In genomic region chr20:58895099-58895795, GRCh38 we compare ENCODE assay signal across 8 cellular contexts. TPM values are rescaled to one million over a fixed set of nuclear protein-coding genes. Genes with fewer than 3 reads are reported as not detected.
A peak's percentile ranks its signal among the peaks of the same experiment; 100 is the strongest.
DNase-seq lines count a peak whose midpoint lies in the region; ATAC-seq and TF ChIP-seq lines count a peak whose summit lies in the region.

No MANE protein-coding gene starts in this region.

- in situ Hi-C loops in mammary epithelial cell (cut with MboI; ENCODE audit: low sequenced_read_pairs in 2 of 2) = no loop called here

- H3K27me3 Mint-ChIP-seq in natural killer cell (ENCODE audit: low read depth in 2 of 2) = no peaks in the 10 kb centered on the region

- H3K4me1 ChIP-seq in BLaER1 (peaks cover 74% of the 10 kb centered on the region), Loucy (ENCODE audit: insufficient read depth, low read length, poor library complexity, severe bottlenecking) (peaks cover 52% of the 10 kb centered on the region), mammary epithelial cell (ENCODE audit: insufficient read depth, low read length) (peaks cover 28% of the 10 kb centered on the region), prostate gland (replicated peaks) (peaks cover 15% of the 10 kb centered on the region)

- no peak for TF ChIP-seq POLR2A in prostate gland (IDR thresholded peaks at IDR 0.05)

- H3K4me2 ChIP-seq in BLaER1 (peak overlapping the region; percentile 85), Loucy (ENCODE audit: low read depth, low read length, poor library complexity, severe bottlenecking) (peak overlapping the region; percentile 97), mammary epithelial cell (ENCODE audit: insufficient read depth, low read depth, low read length) (peak overlapping the region; percentile 83)

- intact Hi-C loops in mammary epithelial cell (cut with micrococcal nuclease) = no loop called here
- intact Hi-C loops in natural killer cell (cut with micrococcal nuclease) = loop anchor here (10.0 kb wide), 1 partner anchor 270 kb away; the partner anchor contains the start of gene ZNF831
- intact Hi-C loops in sciatic nerve (cut with DNase I) = no loop called here
- intact Hi-C loops in prostate gland (cut with DNase I) = no loop called here

- no peaks in the 10 kb centered on the region; the same call in 1 of the 2 replicates for H3F3A ChIP-seq in Loucy (ENCODE audit: low read depth)

- H3K9me3 ChIP-seq in BLaER1 (no peaks in the 10 kb centered on the region), Loucy (ENCODE audit: insufficient read depth, low read depth, low read length) (no peaks in the 10 kb centered on the region), mammary epithelial cell (replicated peaks; ENCODE audit: insufficient read depth, low read length) (no peaks in the 10 kb centered on the region), prostate gland (no peaks in the 10 kb centered on the region)

- H3K4me3 Mint-ChIP-seq in natural killer cell = peak overlapping the region; percentile 96

- peaks cover 84% of the 10 kb centered on the region for H3K79me2 ChIP-seq in Loucy (ENCODE audit: insufficient read depth, low read length)
- peaks cover 85% of the 10 kb centered on the region for H3K79me2 ChIP-seq in mammary epithelial cell (ENCODE audit: insufficient read depth, low read length)

- H3K9me2 ChIP-seq in Loucy (replicated peaks; ENCODE audit: low read depth, low read length) = no peaks in the 10 kb centered on the region

- H3K4me3 ChIP-seq in BLaER1 (peak overlapping the region; percentile 74), Loucy (ENCODE audit: low read length, poor library complexity, severe bottlenecking) (peak overlapping the region; percentile 98), mammary epithelial cell (replicated peaks in 1 of 3; ENCODE audit: insufficient read depth in 1 of 3, low read depth in 2 of 3, low read length in 3 of 3) (peak overlapping the region in 2 of 3 experiments; percentile 4 to 22), prostate gland (no peak overlapping the region)

- H3K4me1 Mint-ChIP-seq in natural killer cell = peaks cover 57 to 70% of the 10 kb centered on the region in 2 donors

- dilution Hi-C loops in mammary epithelial cell (cut with HindIII; ENCODE audit: low sequenced_read_pairs) = no loop called here

- H4K20me1 ChIP-seq in BLaER1 = peaks cover 77% of the 10 kb centered on the region
- peaks cover 78% of the 10 kb centered on the region for H4K20me1 ChIP-seq in Loucy (ENCODE audit: insufficient read depth, low read length, poor library complexity, severe bottlenecking)
- peaks cover 5% of the 10 kb centered on the region for H4K20me1 ChIP-seq in mammary epithelial cell (ENCODE audit: insufficient read depth, low read length)

- WGBS in mammary epithelial cell (ENCODE audit: low coverage, missing lambda C conversion rate) = 67% methylated on average over 6 of the region's 6 CpGs
- 37% methylated on average over 6 of the region's 6 CpGs for WGBS in prostate gland

- no peak for TF ChIP-seq CTCF in Loucy (conservative IDR thresholded peaks at IDR 0.05; ENCODE audit: low read length)
- TF ChIP-seq CTCF in mammary epithelial cell (conservative IDR thresholded peaks at IDR 0.05 in 1 of 2, IDR thresholded peaks at IDR 0.05 in 1 of 2; ENCODE audit: extremely low read depth in 1 of 2, insufficient read depth in 1 of 2, low read depth in 1 of 2, low read length in 2 of 2) = no peak
- no peak for TF ChIP-seq CTCF in natural killer cell (IDR thresholded peaks at IDR 0.05)
- TF ChIP-seq CTCF in prostate gland (IDR thresholded peaks at IDR 0.05) = no peak

- peak overlapping the region; percentile 90 to 97 for H3K27ac Mint-ChIP-seq in natural killer cell

- ATAC-seq in natural killer cell (no peak), sciatic nerve (no peak)

- H2AFZ ChIP-seq in Loucy (ENCODE audit: low read length) = no peak overlapping the region
- no peak overlapping the region for H2AFZ ChIP-seq in mammary epithelial cell (ENCODE audit: low read depth, low read length)

- peak overlapping the region; percentile 90 for H3K27ac ChIP-seq in BLaER1
- H3K27ac ChIP-seq in mammary epithelial cell (ENCODE audit: insufficient read depth, low read depth, low read length) = peak overlapping the region; percentile 10
- no peak overlapping the region for H3K27ac ChIP-seq in prostate gland

- DNase-seq in mammary epithelial cell (no peak), natural killer cell (no peak), cerebellum (ENCODE audit: low spot score) (no peak), sciatic nerve (ENCODE audit: low spot score) (no peak), prostate gland (ENCODE audit: low spot score) (no peak)
- no peak for DNase-seq in activated CD4-positive, alpha-beta T cell treated with anti-CD3 and anti-CD28 coated beads for 48 hours

- BruUV-seq in mammary epithelial cell (replicated peaks; lab: Mats Ljungman, UMichigan) = no TSS peak

- peaks cover 48% of the 10 kb centered on the region for H3K36me3 ChIP-seq in BLaER1
- peaks cover 46% of the 10 kb centered on the region for H3K36me3 ChIP-seq in Loucy (ENCODE audit: insufficient read depth, low read length)
- no peaks in the 10 kb centered on the region for H3K36me3 ChIP-seq in mammary epithelial cell (ENCODE audit: insufficient read depth, low read length)
- no peaks in the 10 kb centered on the region for H3K36me3 ChIP-seq in prostate gland

- no peaks in the 10 kb centered on the region for H3K36me3 Mint-ChIP-seq in natural killer cell

- H3K9ac ChIP-seq in BLaER1 (peak overlapping the region; percentile 85), Loucy (ENCODE audit: low read depth, low read length, poor library complexity, severe bottlenecking) (peak overlapping the region; percentile 95), mammary epithelial cell (ENCODE audit: insufficient read depth, low read length) (peak overlapping the region; percentile 14)

- CTCF ChIA-PET in mammary epithelial cell (lab: Charles Lee; ENCODE audit: low non-redundant PET) = no interaction called here

- H3K9me3 Mint-ChIP-seq in natural killer cell = no peaks in the 10 kb centered on the region

- no peaks in the 10 kb centered on the region for H3K27me3 ChIP-seq in BLaER1
- H3K27me3 ChIP-seq in Loucy (ENCODE audit: insufficient read depth, low read length, poor library complexity, severe bottlenecking) = no peaks in the 10 kb centered on the region
- no peaks in the 10 kb centered on the region for H3K27me3 ChIP-seq in mammary epithelial cell (ENCODE audit: insufficient read depth, low read length)
- H3K27me3 ChIP-seq in prostate gland (replicated peaks; ENCODE audit: insufficient read depth) = no peaks in the 10 kb centered on the region

RNA-seq across cellular contexts. Expression of gene GNAS, which starts 42.7 kb away (rescaled TPM):
- total RNA-seq in mammary epithelial cell (100 to 1,000 TPM; 289 to 682 TPM), natural killer cell (100 to 1,000 TPM; 530 to 823 (median 582) TPM), cerebellum (376 TPM), sciatic nerve (617 TPM), prostate gland (100 to 1,000 TPM; 644 to 900 TPM)
- 1,072 TPM for polyA plus RNA-seq in mammary epithelial cell
- polyA minus RNA-seq in mammary epithelial cell = 1,722 TPM

RNA-seq across cellular contexts. Expression of gene GNAS-AS1, which starts 44.5 kb away (rescaled TPM):
- under 1 TPM; 0.33 to 0.73 TPM for total RNA-seq in mammary epithelial cell
- 0.27 TPM for polyA plus RNA-seq in mammary epithelial cell
- not detected for polyA minus RNA-seq in mammary epithelial cell
- total RNA-seq in natural killer cell = under 1 TPM in 2 of 3 donors, not detected in 1; 0.60 to 0.66 TPM
- 2.0 TPM for total RNA-seq in cerebellum
- 1.5 TPM for total RNA-seq in sciatic nerve
- 1 to 10 TPM in 1 of 2 donors, under 1 TPM in 1; 0.50 to 1.8 TPM for total RNA-seq in prostate gland

Comparison
In these comparisons a context has a peak if more than half of its experiments do, and no peak if none do; other contexts are left out.
1. H3K27ac ChIP-seq: peak in BLaER1 (single experiment) and mammary epithelial cell (single experiment); none in prostate gland (0 of 2).
2. H3K4me3 ChIP-seq: peak in BLaER1 (single experiment), Loucy (single experiment) and mammary epithelial cell (2 of 3); none in prostate gland (0 of 2).
3. H3K9ac ChIP-seq: peak in every context shown above with its lines; median percentile 95 in Loucy; 85 in BLaER1; 14 in mammary epithelial cell.
4. Peak in every context shown above with its lines, with median percentiles within 50 percentile points of each other: H3K4me2 ChIP-seq.